In the genomic region with DNA sequence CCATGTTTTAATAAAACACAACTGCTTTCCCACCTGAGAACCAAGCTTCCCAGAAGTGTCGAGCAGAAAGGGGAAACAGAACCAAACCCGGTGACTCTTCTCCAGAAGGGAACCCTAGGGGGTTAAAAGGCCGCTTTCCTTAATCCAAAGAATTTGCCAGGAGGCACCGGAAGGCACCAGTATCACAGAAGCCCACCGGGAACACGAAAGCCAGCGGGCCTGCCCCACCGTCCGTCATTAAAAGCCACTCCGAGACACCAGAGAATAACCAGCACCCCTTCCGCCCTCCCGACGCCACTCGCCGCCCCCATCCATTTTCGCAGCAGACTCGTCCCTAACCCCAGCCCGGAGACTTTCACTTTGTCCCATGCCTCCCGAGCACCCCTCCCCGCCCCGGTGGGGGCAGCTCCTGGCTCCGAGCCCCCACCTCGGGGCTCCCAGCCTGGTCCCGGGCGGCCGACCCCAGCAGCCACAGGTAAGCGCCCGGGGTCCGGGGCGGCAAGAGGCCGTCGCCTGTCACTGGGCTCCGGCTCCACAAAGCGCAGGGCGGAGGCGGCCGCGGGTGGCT, we compare ENCODE assay signal across 8 cellular contexts.
DNase-seq lines count a peak whose midpoint lies in the region; ATAC-seq, FAIRE-seq and TF ChIP-seq lines count a peak whose summit lies in the region.

No MANE protein-coding gene starts in this region.

- peaks cover 4% of the 10 kb centered on the region for H3K27me3 ChIP-seq in DND-41 (ENCODE audit: insufficient read depth, low read length, poor library complexity)
- no peaks in the 10 kb centered on the region for H3K27me3 ChIP-seq in pancreas

- 0 to 1% methylated on average over 32 to 38 of the region's 38 CpGs for WGBS in pancreas, 2 donors

- H2AFZ ChIP-seq in DND-41 (ENCODE audit: low read depth, low read length): peak overlapping the region; percentile 18

- DNase-seq in DND-41: peak; percentile 45
- no peak for DNase-seq in LNCaP clone FGC (ENCODE audit: low read depth)
- peak; percentile 21 for DNase-seq in activated T-cell treated with anti-CD3 and anti-CD28 coated beads for 4 hours
- peak; percentile 53 for DNase-seq in fibroblast of villous mesenchyme (ENCODE audit: low read depth)
- DNase-seq in pancreas: peak; percentile 34 to 79 (median 50)
- no peak for DNase-seq in NCI-H774 (lab: John Stamatoyannopoulos, UW)
- no peak for DNase-seq in NCI-H526 treated with DMSO at 0.1 percent for 48 hours (lab: John Stamatoyannopoulos, UW)
- DNase-seq in epidermal melanocyte (ENCODE audit: insufficient read length, low spot score): no peak

- H3K36me3 ChIP-seq in DND-41 (ENCODE audit: insufficient read depth, low read length) (peaks cover 10% of the 10 kb centered on the region), pancreas (no peaks in the 10 kb centered on the region)

- H3K4me3 ChIP-seq in DND-41 (ENCODE audit: low read depth in 1 of 2, low read length in 2 of 2) (peak overlapping the region; percentile 53 to 58; a peak in 3 of 4 replicates), LNCaP clone FGC (ENCODE audit: low read depth, low read length) (peak overlapping the region; percentile 72), fibroblast of villous mesenchyme (ENCODE audit: low read depth, low read length) (peak overlapping the region; percentile 83), pancreas (peak overlapping the region; percentile 61 to 85 (median 73))

- H3K4me2 ChIP-seq in DND-41 (ENCODE audit: insufficient read depth, low read length): peak overlapping the region; percentile 85

- H3K9me3 ChIP-seq in DND-41 (ENCODE audit: insufficient read depth, low read length, severe bottlenecking) (no peaks in the 10 kb centered on the region), pancreas (no peaks in the 10 kb centered on the region)

- FAIRE-seq in pancreas (lab: Jason Lieb, UNC): no peak

- H3K9ac ChIP-seq in DND-41 (ENCODE audit: low read depth, low read length): peak overlapping the region; percentile 66

- peaks cover 2% of the 10 kb centered on the region; the same call in 1 of the 2 replicates for H3K79me2 ChIP-seq in DND-41 (ENCODE audit: insufficient read depth, low read length)

- H3K27ac ChIP-seq in DND-41 (ENCODE audit: low read length) (peak overlapping the region; percentile 34; the same call in 1 of the 2 replicates), pancreas (peak overlapping the region; percentile 82 to 95 (median 87))

- intact Hi-C loops in pancreas (cut with DNase I): loop anchor here in 1 of 3 donors (5.0 kb wide), 1 partner anchor 51 kb away; no protein-coding TSS in a partner anchor

- TF ChIP-seq CTCF in DND-41 (IDR thresholded peaks at IDR 0.05; ENCODE audit: borderline replicate concordance, extremely low read depth, low read length, poor library complexity, severe bottlenecking) (no peak), LNCaP clone FGC (IDR thresholded peaks at IDR 0.05; ENCODE audit: control insufficient read depth, extremely low read depth, insufficient read depth) (no peak), fibroblast of villous mesenchyme (IDR thresholded peaks at IDR 0.05; ENCODE audit: insufficient read depth, low read depth, low read length) (no peak), pancreas (IDR thresholded peaks at IDR 0.05) (no peak)

- H4K20me1 ChIP-seq in DND-41 (ENCODE audit: insufficient read depth, low read length): peaks cover 37% of the 10 kb centered on the region

- ATAC-seq in DND-41 (ENCODE audit: insufficient read depth, low read depth): peak; percentile 37
- ATAC-seq in pancreas: peak; percentile 4 to 39 (median 24)

- H3K4me1 ChIP-seq in DND-41 (ENCODE audit: insufficient read depth, low read length) (peaks cover 48% of the 10 kb centered on the region), pancreas (peaks cover 34 to 48% (median 41%) of the 10 kb centered on the region in 3 donors)

Comparison
In these comparisons a context has a peak if more than half of its experiments do, and no peak if none do; other contexts are left out.
1. DNase-seq: peak in DND-41 (single experiment), activated T-cell treated with anti-CD3 and anti-CD28 coated beads for 4 hours (single experiment), fibroblast of villous mesenchyme (single experiment) and pancreas (6 of 6); none in LNCaP clone FGC (single experiment), NCI-H774 (single experiment), NCI-H526 treated with DMSO at 0.1 percent for 48 hours (single experiment) and epidermal melanocyte (single experiment).
2. Peak in every context shown above with its lines, with median percentiles within 50 percentile points of each other: H3K4me3 ChIP-seq.